28 cellular contexts compared by ENCODE assay signal in genomic region chr1:59604191-59604590, GRCh38.
DNase-seq lines count a peak whose midpoint lies in the region; ATAC-seq and TF ChIP-seq lines count a peak whose summit lies in the region.
"Had no signal": no experiment of that assay in that cellular context is flagged by ENCODE, and none has a peak within 500 bp of the region (broad histone marks: within the 10 kb centered on the region; RNA-seq: fewer than 3 reads in every experiment).

No MANE protein-coding gene starts in this region.

- H3K4me3 ChIP-seq in stomach (no peak overlapping the region), aorta (ENCODE audit: low read length in 2 of 2) (no peak overlapping the region)
- H3K4me3 ChIP-seq: BLaER1 treated with 17β-estradiol and CSF1 and Interleukin-3, amounts not matched to agents 10 nM and 100 nM; gastrocnemius medialis; MG63; psoas muscle; skin epidermis had no signal

- TF ChIP-seq POLR2A in stomach (IDR thresholded peaks at IDR 0.05): no peak

- no peak for TF ChIP-seq CTCF in stomach (IDR thresholded peaks at IDR 0.05)

- H3K36me3 ChIP-seq in stomach (peaks cover 0 to 16% (median 6%) of the 10 kb centered on the region in 4 donors), aorta (ENCODE audit: control insufficient read depth in 1 of 2, insufficient read depth in 2 of 2, low read length in 1 of 2) (peaks cover 0 to 2% of the 10 kb centered on the region in 2 donors)
- H3K36me3 ChIP-seq: brain microvascular endothelial cell, gastrocnemius medialis, MG63, neutrophil had no signal

- DNase-seq in M059J (ENCODE audit: low read depth): peak; percentile 23
- peak; percentile 6 for DNase-seq in dermis blood vessel endothelial cell
- DNase-seq in medulla oblongata (ENCODE audit: extremely low spot score): peak; percentile 55
- no peak for DNase-seq in stomach
- no peak for DNase-seq in aorta
- DNase-seq in RPMI8226: no peak
- DNase-seq: activated CD4-positive, alpha-beta T cell treated with anti-CD3 and anti-CD28 coated beads for 4 hours; activated gamma-delta T cell treated with Interleukin-2 at 50 U/mL for 16 hours; activated naive CD8-positive, alpha-beta T cell treated with anti-CD3 and anti-CD28 coated beads, Interleukin-2, amount 50 U/mL, for 24 hours; activated T-cell treated with anti-CD3 and anti-CD28 coated beads, Interleukin-2, amount 50 U/mL, for 4 hours; brain microvascular endothelial cell; COR-L47; DMS79; effector CD8-positive, alpha-beta T cell; erythroblast; gastrocnemius medialis; left colon; MG63; NCI-H2081 treated with DMSO at 0.1 percent for 48 hours; NCI-H82; psoas muscle; SK-N-SH; stimulated activated naive CD8-positive, alpha-beta T cell treated with anti-CD3 and anti-CD28 coated beads, Interleukin-15, Interleukin-2, amounts not matched to agents 100 U/mL and 50 U/mL, for 24 hours; T-helper 17 cell had no signal

- H3K27ac ChIP-seq in stomach (peak overlapping the region in 3 of 5 donors; percentile 35 to 56 (median 35)), aorta (ENCODE audit: low read depth in 1 of 2, low read length in 2 of 2) (no peak overlapping the region)
- H3K27ac ChIP-seq: BLaER1 treated with 17β-estradiol and CSF1 and Interleukin-3, amounts not matched to agents 10 nM and 100 nM; brain microvascular endothelial cell; neutrophil; psoas muscle; skin epidermis had no signal

- no peak for TF ChIP-seq EP300 in stomach (IDR thresholded peaks at IDR 0.05)

- H3K4me1 ChIP-seq in stomach: peaks cover 0 to 32% (median 4%) of the 10 kb centered on the region in 4 donors
- H3K4me1 ChIP-seq in aorta (ENCODE audit: control insufficient read depth in 1 of 2, insufficient read depth in 2 of 2, low read length in 2 of 2): peaks cover 0 to 2% of the 10 kb centered on the region in 2 donors

- intact Hi-C loops in stomach (cut with DNase I; ENCODE audit: low total_unique reads) (no loop called here), aorta (cut with DNase I) (no loop called here)

- ATAC-seq in HG02763 (IDR thresholded peaks at IDR 0.05; ENCODE audit: unreplicated experiment): no peak
- ATAC-seq in aorta (ENCODE audit: low FRiP score): no peak
- ATAC-seq: activated naive CD8-positive, alpha-beta T cell treated with anti-CD3 and anti-CD28 coated beads, Interleukin-2, amount 50 U/mL, for 24 hours; activated T-cell treated with anti-CD3 and anti-CD28 coated beads, Interleukin-2, amount 50 U/mL, for 4 hours; gastrocnemius medialis; left colon; psoas muscle; stimulated activated naive CD8-positive, alpha-beta T cell treated with anti-CD3 and anti-CD28 coated beads, Interleukin-15, Interleukin-2, amounts not matched to agents 100 U/mL and 50 U/mL, for 24 hours; T-helper 17 cell had no signal

- H3K27me3 ChIP-seq in stomach (no peaks in the 10 kb centered on the region), aorta (ENCODE audit: control insufficient read depth in 1 of 2, insufficient read depth in 2 of 2, low read length in 1 of 2) (no peaks in the 10 kb centered on the region)
- H3K27me3 ChIP-seq: BLaER1 treated with 17β-estradiol and CSF1 and Interleukin-3, amounts not matched to agents 10 nM and 100 nM; brain microvascular endothelial cell; gastrocnemius medialis; MG63; neutrophil had no signal

- H3K9me3 ChIP-seq in stomach: no peaks in the 10 kb centered on the region
- H3K9me3 ChIP-seq in aorta (ENCODE audit: control insufficient read depth, low read length): no peaks in the 10 kb centered on the region
- H3K9me3 ChIP-seq: BLaER1 treated with 17β-estradiol and CSF1 and Interleukin-3, amounts not matched to agents 10 nM and 100 nM; gastrocnemius medialis; MG63; neutrophil; psoas muscle; SK-N-SH had no signal

Comparison
In these comparisons a context has a peak if more than half of its experiments do, and no peak if none do; other contexts are left out.
1. DNase-seq: peak in M059J (single experiment), dermis blood vessel endothelial cell (single experiment) and medulla oblongata (single experiment); none in stomach (single experiment), aorta (0 of 2) and RPMI8226 (single experiment).
2. H3K27ac ChIP-seq: peak in stomach (3 of 5); none in aorta (0 of 2).